ENCODE assay signal across 8 cellular contexts in genomic region chr12:40921563-40922163, GRCh38.
DNase-seq lines count a peak whose midpoint lies in the region; FAIRE-seq and TF ChIP-seq lines count a peak whose summit lies in the region.

No MANE protein-coding gene starts in this region.

- TF ChIP-seq POLR2A in H1 (IDR thresholded peaks at IDR 0.05; ENCODE audit: control extremely low read depth in 1 of 2, low read depth in 2 of 2, low read length in 2 of 2) (no peak), GM12892 (IDR thresholded peaks at IDR 0.05; ENCODE audit: low read depth, low read length) (no peak)

- H4K8ac ChIP-seq in H1 (ENCODE audit: extremely low read depth, insufficient read depth, low read length) = no peak overlapping the region

- no peak overlapping the region for H3K56ac ChIP-seq in H1 (replicated peaks; ENCODE audit: insufficient read length, low read depth, low read length)

- TF ChIP-seq CTCF in H1 (IDR thresholded peaks at IDR 0.05; ENCODE audit: control extremely low read depth in 1 of 3, insufficient read depth in 1 of 3, low read depth in 1 of 3, low read length in 3 of 3) = peak in 2 of 3 experiments; percentile 25 to 39; a peak in 2 of 4 replicates
- TF ChIP-seq CTCF in parathyroid adenoma (IDR thresholded peaks at IDR 0.05) = peak; percentile 51

- H3K4me3 ChIP-seq in H1 (ENCODE audit: extremely low read depth in 1 of 4, insufficient read depth in 2 of 4, low read depth in 3 of 4, low read length in 4 of 4) (no peak overlapping the region), parathyroid adenoma (ENCODE audit: low read depth, low read length) (no peak overlapping the region)

- no peaks in the 10 kb centered on the region for H3K9me3 ChIP-seq in H1 (ENCODE audit: insufficient read depth in 2 of 2, low read depth in 1 of 2, low read length in 1 of 2)
- no peaks in the 10 kb centered on the region for H3K9me3 ChIP-seq in parathyroid adenoma (ENCODE audit: control insufficient read depth, low read length)

- no peak overlapping the region for H3K18ac ChIP-seq in H1 (ENCODE audit: extremely low read depth, low read length)

- H2BK15ac ChIP-seq in H1 (ENCODE audit: low read length) = no peak overlapping the region

- H2BK12ac ChIP-seq in H1 (ENCODE audit: low read depth, low read length) = no peak overlapping the region

- WGBS in H1 (ENCODE audit: extremely low coverage in 1 of 2, insufficient coverage in 1 of 2, insufficient read length in 1 of 2, insufficient replicate concordance in 2 of 2, low coverage in 1 of 2, low lambda C conversion rate in 2 of 2, missing lambda C conversion rate in 1 of 2), 2 experiments = 59% methylated on average over 2 of the region's 2 CpGs; no CpG with 5 or more reads in 1 of the 2 experiments

- H3K36me3 ChIP-seq in H1 (ENCODE audit: control insufficient read depth in 2 of 4, insufficient read depth in 4 of 4, low read length in 3 of 4) (no peaks in the 10 kb centered on the region), parathyroid adenoma (ENCODE audit: control insufficient read depth, insufficient read depth, low read length) (no peaks in the 10 kb centered on the region)

- no peak overlapping the region for H3K4ac ChIP-seq in H1 (replicated peaks; ENCODE audit: insufficient read length, low read depth, low read length)

- no peak for TF ChIP-seq EP300 in H1 (IDR thresholded peaks at IDR 0.05; ENCODE audit: borderline replicate concordance in 1 of 2, low read depth in 2 of 2, low read length in 2 of 2)

- no peak overlapping the region for H2AK5ac ChIP-seq in H1 (ENCODE audit: low read depth, low read length)

- H3K4me2 ChIP-seq in H1 (ENCODE audit: insufficient read depth in 1 of 2, low read depth in 2 of 2, low read length in 2 of 2) (no peak overlapping the region), parathyroid adenoma (ENCODE audit: low read length) (no peak overlapping the region)

- FAIRE-seq in H1 (lab: Jason Lieb, UNC) = peak; percentile 45
- FAIRE-seq in GM12892 (lab: Jason Lieb, UNC) = no peak

- H4K91ac ChIP-seq in H1 (replicated peaks; ENCODE audit: insufficient read length, low read length) = no peak overlapping the region

- H2BK20ac ChIP-seq in H1 (ENCODE audit: low read length) = no peak overlapping the region

- peak; percentile 14 to 15 for DNase-seq in NCI-H526 (lab: John Stamatoyannopoulos, UW)
- no peak for DNase-seq in NCI-H526 treated with DMSO at 0.1 percent for 48 hours (lab: John Stamatoyannopoulos, UW)
- peak; percentile 11 for DNase-seq in NCI-H1694 treated with DMSO at 0.1 percent for 48 hours (lab: John Stamatoyannopoulos, UW)
- DNase-seq in H1 (ENCODE audit: low read depth in 1 of 2, low spot score in 2 of 2) = no peak
- no peak for DNase-seq in GM12892 (ENCODE audit: insufficient read length)
- no peak for DNase-seq in central memory CD4-positive, alpha-beta T cell
- DNase-seq in activated CD8-positive, alpha-beta memory T cell treated with anti-CD3 and anti-CD28 coated beads, Interleukin-2, amount 50 U/mL, for 48 hours = no peak

- CTCF ChIA-PET in H1 (lab: Charles Lee; ENCODE audit: partially characterized antibody) = interaction anchor here (0.6 to 2.3 kb wide), 10 partner anchors 177 to 585 kb away, joined by 3 to 12 read pairs (median 4); no protein-coding TSS in a partner anchor

- H3K9ac ChIP-seq in H1 (replicated peaks in 1 of 4; ENCODE audit: extremely low read depth in 1 of 4, low read depth in 3 of 4, low read length in 3 of 4) (no peak overlapping the region), parathyroid adenoma (no peak overlapping the region)

- no peak overlapping the region for H2BK5ac ChIP-seq in H1 (ENCODE audit: low read depth, low read length)

- H2BK120ac ChIP-seq in H1 (replicated peaks; ENCODE audit: low read depth, low read length) = no peak overlapping the region

- H2AFZ ChIP-seq in H1 (ENCODE audit: low read length) (no peak overlapping the region), parathyroid adenoma (no peak overlapping the region)

- H4K5ac ChIP-seq in H1 (ENCODE audit: insufficient read length, low read depth, low read length) = no peak overlapping the region

- no peaks in the 10 kb centered on the region for H4K20me1 ChIP-seq in H1 (replicated peaks in 1 of 2; ENCODE audit: control insufficient read depth in 1 of 2, insufficient read depth in 2 of 2, low read length in 2 of 2)

- H3K23ac ChIP-seq in H1 (ENCODE audit: insufficient read length) = no peak overlapping the region

- POLR2A ChIA-PET in H1 (lab: Charles Lee; ENCODE audit: partially characterized antibody) = no interaction called here

- H3K4me1 ChIP-seq in H1 (replicated peaks in 1 of 4; ENCODE audit: control insufficient read depth in 3 of 4, insufficient read depth in 4 of 4, low read length in 3 of 4) = no peaks in the 10 kb centered on the region
- no peaks in the 10 kb centered on the region for H3K4me1 ChIP-seq in parathyroid adenoma

- peak; percentile 60 to 74 for TF ChIP-seq RAD21 in H1 (IDR thresholded peaks at IDR 0.05 in 1 of 2, conservative IDR thresholded peaks at IDR 0.05 in 1 of 2; ENCODE audit: low read depth in 2 of 2, low read length in 2 of 2)

- H3K27ac ChIP-seq in H1 (ENCODE audit: low read depth, low read length) = no peak overlapping the region
- H3K27ac ChIP-seq in parathyroid adenoma = no peak overlapping the region

- H3K79me2 ChIP-seq in H1 (ENCODE audit: control insufficient read depth in 1 of 2, insufficient read depth in 2 of 2, low read length in 2 of 2) (no peaks in the 10 kb centered on the region), parathyroid adenoma (no peaks in the 10 kb centered on the region)

- no peaks in the 10 kb centered on the region for H3K23me2 ChIP-seq in H1 (ENCODE audit: low read depth, low read length)

- no peak overlapping the region for H3K14ac ChIP-seq in H1 (ENCODE audit: insufficient read length)

- H3K27me3 ChIP-seq in H1 (replicated peaks in 1 of 4; ENCODE audit: control insufficient read depth in 3 of 4, extremely low read depth in 1 of 4, insufficient read depth in 3 of 4, low read length in 3 of 4) = no peaks in the 10 kb centered on the region
- no peaks in the 10 kb centered on the region for H3K27me3 ChIP-seq in parathyroid adenoma (ENCODE audit: control insufficient read depth, insufficient read depth, low read length)

- H3K79me1 ChIP-seq in H1 (ENCODE audit: low read depth, low read length) = no peaks in the 10 kb centered on the region

TF ChIP-seq in H1, 55 proteins besides CTCF, POLR2A, EP300 and RAD21:
- no peak for TF ChIP-seq POLR2AphosphoS5 (IDR thresholded peaks at IDR 0.05; ENCODE audit: low read depth, low read length)
- TF ChIP-seq RBBP5 (IDR thresholded peaks at IDR 0.05; ENCODE audit: borderline replicate concordance, low read depth, low read length) = no peak
- no peak for TF ChIP-seq JUN (IDR thresholded peaks at IDR 0.05; ENCODE audit: low read depth, low read length)
- TF ChIP-seq SP2 (IDR thresholded peaks at IDR 0.05; ENCODE audit: low read length) = no peak
- TF ChIP-seq KDM5A (IDR thresholded peaks at IDR 0.05; ENCODE audit: low read length) = no peak
- TF ChIP-seq NANOG (IDR thresholded peaks at IDR 0.05; ENCODE audit: insufficient read depth, low read depth, low read length, poor library complexity, severe bottlenecking) = no peak
- no peak for TF ChIP-seq ASH2L (IDR thresholded peaks at IDR 0.05; ENCODE audit: low read length)
- TF ChIP-seq CBX5 (IDR thresholded peaks at IDR 0.05; ENCODE audit: low read depth, low read length) = no peak
- no peak for TF ChIP-seq TEAD4 (IDR thresholded peaks at IDR 0.05; ENCODE audit: low read depth, low read length)
- no peak for TF ChIP-seq ATF3 (IDR thresholded peaks at IDR 0.05; ENCODE audit: insufficient read depth, low read depth, low read length)
- no peak for TF ChIP-seq E2F6 (IDR thresholded peaks at IDR 0.05)
- TF ChIP-seq SIRT6 (IDR thresholded peaks at IDR 0.05; ENCODE audit: low read length) = no peak
- no peak for TF ChIP-seq USF2 (IDR thresholded peaks at IDR 0.05; ENCODE audit: low read length)
- TF ChIP-seq PHF8 (conservative IDR thresholded peaks at IDR 0.05; ENCODE audit: low read depth, low read length) = no peak
- no peak for TF ChIP-seq ZNF274 (IDR thresholded peaks at IDR 0.05; ENCODE audit: borderline replicate concordance, extremely low read depth, low read length)
- no peak for TF ChIP-seq YY1 (IDR thresholded peaks at IDR 0.05; ENCODE audit: low read depth, low read length)
- TF ChIP-seq CREB1 (IDR thresholded peaks at IDR 0.05) = no peak
- no peak for TF ChIP-seq SAP30 (IDR thresholded peaks at IDR 0.05; ENCODE audit: insufficient read depth, insufficient replicate concordance, low read length)

Comparison
In these comparisons a context has a peak if more than half of its experiments do, and no peak if none do; other contexts are left out.
1. DNase-seq: peak in NCI-H526 (2 of 2) and NCI-H1694 treated with DMSO at 0.1 percent for 48 hours (single experiment); none in NCI-H526 treated with DMSO at 0.1 percent for 48 hours (single experiment), H1 (0 of 2), GM12892 (single experiment), central memory CD4-positive, alpha-beta T cell (single experiment) and activated CD8-positive, alpha-beta memory T cell treated with anti-CD3 and anti-CD28 coated beads, Interleukin-2, amount 50 U/mL, for 48 hours (single experiment).